30 cellular contexts compared by ENCODE assay signal in the genomic region with DNA sequence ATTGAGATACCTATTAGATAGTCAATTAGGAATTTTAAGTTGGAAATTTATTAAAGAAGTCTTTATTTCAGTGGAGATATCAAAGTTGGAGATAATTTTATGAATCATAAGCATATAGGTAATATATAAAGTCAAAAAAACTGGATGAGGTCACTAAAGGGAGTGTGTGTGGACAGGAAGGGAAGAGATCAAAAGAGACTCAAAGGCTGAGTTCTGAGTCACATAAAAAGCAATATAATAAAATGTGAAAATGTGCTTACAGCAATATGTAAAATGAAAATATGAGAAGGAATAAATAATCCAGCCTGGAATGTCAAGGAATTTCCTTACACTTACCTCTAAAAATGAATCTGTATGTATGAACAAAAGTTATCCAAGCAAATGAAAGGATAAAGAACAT.
"Had no signal": no experiment of that assay in that cellular context is flagged by ENCODE, and none has a peak within 500 bp of the region (broad histone marks: within the 10 kb centered on the region; RNA-seq: fewer than 3 reads in every experiment).

No MANE protein-coding gene starts in this region.

- DNase-seq: activated CD4-positive, alpha-beta memory T cell treated with anti-CD3 and anti-CD28 coated beads, Interleukin-2, amount 10 ng/mL, durations not matched to agents 7 days and 5 days; activated CD4-positive, alpha-beta T cell treated with anti-CD3 and anti-CD28 coated beads for 1 hour; activated CD4-positive, alpha-beta T cell treated with anti-CD3 and anti-CD28 coated beads for 4 hours; activated CD4-positive, alpha-beta T cell treated with anti-CD3 and anti-CD28 coated beads, Interleukin-2, amount 10 ng/mL, durations not matched to agents 7 days and 5 days; activated CD4-positive, alpha-beta T cell treated with anti-CD3 and anti-CD28 coated beads, Interleukin-2, amount 50 U/mL, for 4 hours; activated CD8-positive, alpha-beta memory T cell treated with anti-CD3 and anti-CD28 coated beads, Interleukin-2, amount 50 U/mL, for 48 hours; activated gamma-delta T cell; activated naive CD4-positive, alpha-beta T cell; activated naive CD4-positive, alpha-beta T cell treated with anti-CD3 and anti-CD28 coated beads, Interleukin-2, amount 10 ng/mL, durations not matched to agents 7 days and 5 days; activated naive CD8-positive, alpha-beta T cell treated with anti-CD3 and anti-CD28 coated beads, Interleukin-2, amount 10 ng/mL, durations not matched to agents 7 days and 5 days; activated T-cell treated with anti-CD3 and anti-CD28 coated beads for 4 hours; activated T-cell treated with anti-CD3 and anti-CD28 coated beads, Interleukin-2, amount 50 U/mL, for 24 hours; activated T-cell treated with anti-CD3 and anti-CD28 coated beads, Interleukin-2, amount 50 U/mL, for 72 hours; caudate nucleus; effector CD8-positive, alpha-beta T cell; foreskin fibroblast; gastrocnemius medialis; glutamatergic neuron; heart left ventricle; T-helper 2 cell had no signal

- H3K4me1 ChIP-seq: ascending aorta, gastrocnemius medialis, heart left ventricle had no signal

- H3K27me3 ChIP-seq: ascending aorta, gastrocnemius medialis, heart left ventricle had no signal

- H3K36me3 Mint-ChIP-seq: activated naive CD4-positive, alpha-beta T cell treated with anti-CD3 and anti-CD28 coated beads, Interleukin-2, amount 10 ng/mL, durations not matched to agents 7 days and 5 days; activated naive CD4-positive, alpha-beta T cell treated with anti-CD3 and anti-CD28 coated beads, Interleukin-2, amount 50 U/mL, for 72 hours; activated naive CD8-positive, alpha-beta T cell treated with anti-CD3 and anti-CD28 coated beads, Interleukin-2, amount 10 ng/mL, durations not matched to agents 7 days and 5 days; brain; WTC11 had no signal

- FAIRE-seq: colon, endometrium, endothelial cell of umbilical vein, TTC549 had no signal

- H3K4me1 Mint-ChIP-seq: activated CD4-positive, alpha-beta memory T cell treated with anti-CD3 and anti-CD28 coated beads, Interleukin-2, amount 10 ng/mL, durations not matched to agents 7 days and 5 days; activated CD4-positive, alpha-beta T cell treated with anti-CD3 and anti-CD28 coated beads, Interleukin-2, amount 10 ng/mL, durations not matched to agents 7 days and 5 days; activated naive CD4-positive, alpha-beta T cell treated with anti-CD3 and anti-CD28 coated beads, Interleukin-2, amount 10 ng/mL, durations not matched to agents 7 days and 5 days; activated naive CD8-positive, alpha-beta T cell treated with anti-CD3 and anti-CD28 coated beads, Interleukin-2, amount 10 ng/mL, durations not matched to agents 7 days and 5 days; brain; WTC11 had no signal

- H3K4me3 Mint-ChIP-seq: activated CD4-positive, alpha-beta memory T cell treated with anti-CD3 and anti-CD28 coated beads, Interleukin-2, amount 10 ng/mL, durations not matched to agents 7 days and 5 days; activated CD4-positive, alpha-beta T cell treated with anti-CD3 and anti-CD28 coated beads, Interleukin-2, amount 10 ng/mL, durations not matched to agents 7 days and 5 days; activated naive CD4-positive, alpha-beta T cell treated with anti-CD3 and anti-CD28 coated beads, Interleukin-2, amount 10 ng/mL, durations not matched to agents 7 days and 5 days; activated naive CD8-positive, alpha-beta T cell treated with anti-CD3 and anti-CD28 coated beads, Interleukin-2, amount 10 ng/mL, durations not matched to agents 7 days and 5 days; activated T-cell treated with anti-CD3 and anti-CD28 coated beads, Interleukin-2, amount 50 U/mL, for 24 hours; activated T-cell treated with anti-CD3 and anti-CD28 coated beads, Interleukin-2, amount 50 U/mL, for 72 hours; brain; WTC11 had no signal

- H3K27me3 Mint-ChIP-seq: activated CD4-positive, alpha-beta memory T cell treated with anti-CD3 and anti-CD28 coated beads, Interleukin-2, amount 10 ng/mL, durations not matched to agents 7 days and 5 days; activated CD4-positive, alpha-beta T cell treated with anti-CD3 and anti-CD28 coated beads, Interleukin-2, amount 10 ng/mL, durations not matched to agents 7 days and 5 days; activated naive CD4-positive, alpha-beta T cell treated with anti-CD3 and anti-CD28 coated beads, Interleukin-2, amount 10 ng/mL, durations not matched to agents 7 days and 5 days; activated naive CD8-positive, alpha-beta T cell treated with anti-CD3 and anti-CD28 coated beads, Interleukin-2, amount 10 ng/mL, durations not matched to agents 7 days and 5 days; activated T-cell treated with anti-CD3 and anti-CD28 coated beads, Interleukin-2, amount 50 U/mL, for 24 hours; brain had no signal

- ATAC-seq: activated naive CD4-positive, alpha-beta T cell treated with anti-CD3 and anti-CD28 coated beads, Interleukin-2, amount 50 U/mL, for 72 hours; activated T-cell treated with anti-CD3 and anti-CD28 coated beads, Interleukin-2, amount 50 U/mL, for 72 hours; esophagus mucosa; gastrocnemius medialis; heart left ventricle; WTC11 had no signal

- H3K27ac Mint-ChIP-seq: activated CD4-positive, alpha-beta memory T cell treated with anti-CD3 and anti-CD28 coated beads, Interleukin-2, amount 10 ng/mL, durations not matched to agents 7 days and 5 days; activated CD4-positive, alpha-beta T cell treated with anti-CD3 and anti-CD28 coated beads, Interleukin-2, amount 10 ng/mL, durations not matched to agents 7 days and 5 days; activated naive CD4-positive, alpha-beta T cell treated with anti-CD3 and anti-CD28 coated beads, Interleukin-2, amount 10 ng/mL, durations not matched to agents 7 days and 5 days; activated naive CD4-positive, alpha-beta T cell treated with anti-CD3 and anti-CD28 coated beads, Interleukin-2, amount 50 U/mL, for 72 hours; activated naive CD8-positive, alpha-beta T cell treated with anti-CD3 and anti-CD28 coated beads, Interleukin-2, amount 10 ng/mL, durations not matched to agents 7 days and 5 days; activated T-cell treated with anti-CD3 and anti-CD28 coated beads, Interleukin-2, amount 50 U/mL, for 24 hours; activated T-cell treated with anti-CD3 and anti-CD28 coated beads, Interleukin-2, amount 50 U/mL, for 72 hours; brain; WTC11 had no signal

- H3K27ac ChIP-seq: ascending aorta, gastrocnemius medialis, heart left ventricle, VCaP had no signal

- H3K36me3 ChIP-seq: ascending aorta, gastrocnemius medialis, heart left ventricle had no signal

- H3K9me3 ChIP-seq: ascending aorta, gastrocnemius medialis, heart left ventricle had no signal

- H3K4me3 ChIP-seq: ascending aorta, gastrocnemius medialis, heart left ventricle had no signal
